ENCODE assay signal across 28 cellular contexts in the genomic region with DNA sequence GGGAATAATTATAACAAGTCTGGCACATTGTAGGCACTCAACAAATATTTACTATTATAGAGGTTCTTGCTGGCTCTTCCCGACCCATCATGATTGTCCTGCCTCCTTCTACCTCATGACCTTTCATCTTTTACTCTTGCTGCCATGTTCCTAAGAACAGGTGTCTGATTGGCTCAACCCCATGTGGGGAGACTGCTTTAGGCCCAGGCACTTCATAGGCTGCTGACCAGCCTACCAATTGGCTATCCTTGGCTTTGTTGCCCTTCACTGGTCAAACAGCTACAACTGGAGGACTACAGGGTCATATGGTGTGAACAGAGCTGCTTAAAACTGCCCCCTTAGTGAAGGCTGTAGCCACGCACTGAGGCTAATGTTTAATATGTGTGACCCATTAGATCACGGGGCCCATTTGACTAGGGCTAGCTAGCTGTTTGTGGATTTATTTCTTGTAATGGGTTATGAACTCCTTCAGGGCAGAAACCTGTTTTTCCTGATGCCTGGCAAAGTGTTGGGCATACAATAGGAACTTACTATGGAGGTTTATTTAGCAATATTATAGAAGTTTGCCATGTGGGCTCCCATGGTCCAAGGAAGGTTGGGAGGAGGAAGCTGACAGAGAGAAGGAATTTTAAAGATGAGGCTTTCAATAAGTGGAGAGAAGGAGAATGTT.
"Had no signal": no experiment of that assay in that cellular context is flagged by ENCODE, and none has a peak within 500 bp of the region (broad histone marks: within the 10 kb centered on the region; RNA-seq: fewer than 3 reads in every experiment).

No MANE protein-coding gene starts in this region.

- H3K79me2 ChIP-seq: parathyroid adenoma had no signal

- FAIRE-seq: TTC549 had no signal

- H3K27me3 ChIP-seq: tibial artery, upper lobe of right lung had no signal

- H3K4me1 ChIP-seq: heart right ventricle, parathyroid adenoma, psoas muscle, tibial artery, upper lobe of right lung had no signal

- DNase-seq: activated CD4-positive, alpha-beta T cell treated with anti-CD3 and anti-CD28 coated beads for 48 hours; activated CD4-positive, alpha-beta T cell treated with anti-CD3 and anti-CD28 coated beads, Interleukin-2, amount 50 U/mL, for 48 hours; activated CD8-positive, alpha-beta memory T cell treated with anti-CD3 and anti-CD28 coated beads, Interleukin-2, amount 50 U/mL, for 48 hours; activated gamma-delta T cell treated with Interleukin-2 at 50 U/mL for 16 hours; activated naive CD4-positive, alpha-beta T cell treated with anti-CD3 and anti-CD28 coated beads, Interleukin-2, amount 50 U/mL, for 16 hours; activated naive CD8-positive, alpha-beta T cell treated with anti-CD3 and anti-CD28 coated beads, Interleukin-2, amount 50 U/mL, for 24 hours; activated T-cell treated with anti-CD3 and anti-CD28 coated beads, Interleukin-2, amount 50 U/mL, for 24 hours; amygdala; endodermal cell; esophagus squamous epithelium; foreskin melanocyte; heart right ventricle; midbrain; naive thymus-derived CD4-positive, alpha-beta T cell; nucleus accumbens; psoas muscle; right cardiac atrium; stimulated activated CD4-positive, alpha-beta T cell treated with anti-CD3 and anti-CD28 coated beads, Interleukin-15, amount 100 ng/mL, for 24 hours; stimulated activated CD4-positive, alpha-beta T cell treated with anti-CD3 and anti-CD28 coated beads, Interleukin-2, amount 100 ng/mL, for 24 hours; stimulated activated naive CD4-positive, alpha-beta T cell; tibial artery; upper lobe of right lung; WERI-Rb-1 had no signal

- H3K9me3 ChIP-seq: esophagus squamous epithelium, heart right ventricle, psoas muscle, suprapubic skin, tibial artery, upper lobe of right lung had no signal

- H2AFZ ChIP-seq: parathyroid adenoma had no signal

- H3K36me3 ChIP-seq: esophagus squamous epithelium, heart right ventricle, suprapubic skin, tibial artery, upper lobe of right lung, WERI-Rb-1 had no signal

- H3K4me3 ChIP-seq: esophagus squamous epithelium, heart right ventricle, psoas muscle, suprapubic skin, tibial artery, upper lobe of right lung had no signal

- H3K9ac ChIP-seq: parathyroid adenoma had no signal

- ATAC-seq: activated CD4-positive, CD25-positive, alpha-beta regulatory T cell treated with anti-CD3 and anti-CD28 coated beads, Interleukin-2, amount 50 U/mL, for 24 hours; activated naive CD8-positive, alpha-beta T cell treated with anti-CD3 and anti-CD28 coated beads, Interleukin-2, amount 50 U/mL, for 24 hours; activated T-helper 17 cell treated with anti-CD3 and anti-CD28 coated beads, Interleukin-2, amount 50 U/mL, for 72 hours; heart right ventricle; naive thymus-derived CD4-positive, alpha-beta T cell; psoas muscle; right cardiac atrium; upper lobe of right lung had no signal
